20 cellular contexts compared by ENCODE assay signal in genomic region chr10:114426476-114426875, GRCh38. TPM values are rescaled to one million over a fixed set of nuclear protein-coding genes. Genes with fewer than 3 reads are reported as not detected.
DNase-seq lines count a peak whose midpoint lies in the region; ATAC-seq and TF ChIP-seq lines count a peak whose summit lies in the region.
"Had no signal": no experiment of that assay in that cellular context is flagged by ENCODE, and none has a peak within 500 bp of the region (broad histone marks: within the 10 kb centered on the region; RNA-seq: fewer than 3 reads in every experiment).

No MANE protein-coding gene starts in this region.

- in situ Hi-C loops in gastrocnemius medialis (cut with MboI; ENCODE audit: low sequenced_read_pairs in 4 of 4), result no loop called here

- H3K9me3 Mint-ChIP-seq in activated naive CD4-positive, alpha-beta T cell treated with anti-CD3 and anti-CD28 coated beads, Interleukin-2, amount 50 U/mL, for 72 hours, result no peaks in the 10 kb centered on the region
- H3K9me3 Mint-ChIP-seq: IgD-negative memory B cell had no signal

- H3K27ac Mint-ChIP-seq in activated naive CD4-positive, alpha-beta T cell treated with anti-CD3 and anti-CD28 coated beads, Interleukin-2, amount 50 U/mL, for 72 hours, result no peak overlapping the region
- H3K27ac Mint-ChIP-seq: B cell, IgD-negative memory B cell had no signal

- TF ChIP-seq CTCF in left ventricle myocardium inferior (IDR thresholded peaks at IDR 0.05; ENCODE audit: borderline replicate concordance) (no peak), gastrocnemius medialis (IDR thresholded peaks at IDR 0.05 in 4 of 5, conservative IDR thresholded peaks at IDR 0.05 in 1 of 5) (no peak), coronary artery (IDR thresholded peaks at IDR 0.05) (no peak)

- H3K9me3 ChIP-seq in left ventricle myocardium inferior (replicated peaks) (no peaks in the 10 kb centered on the region), right cardiac atrium (ENCODE audit: control insufficient read depth, low read length) (no peaks in the 10 kb centered on the region), gastrocnemius medialis (no peaks in the 10 kb centered on the region)
- H3K9me3 ChIP-seq: A549, MG63 had no signal

- H3K36me3 ChIP-seq in left ventricle myocardium inferior, result no peaks in the 10 kb centered on the region
- H3K36me3 ChIP-seq in gastrocnemius medialis, result no peaks in the 10 kb centered on the region

- WGBS in right cardiac atrium, result 43% methylated on average over 5 of the region's 5 CpGs

- H3K4me1 ChIP-seq in left ventricle myocardium inferior (peaks cover 26% of the 10 kb centered on the region), right cardiac atrium (ENCODE audit: control insufficient read depth, insufficient read depth, low read length) (peaks cover 7% of the 10 kb centered on the region), gastrocnemius medialis (peaks cover 0 to 4% of the 10 kb centered on the region in 2 donors)
- H3K4me1 ChIP-seq: A549 had no signal

- no peak for ATAC-seq in left ventricle myocardium superior
- peak; percentile 29 to 44 for ATAC-seq in right cardiac atrium
- ATAC-seq in gastrocnemius medialis, result no peak
- ATAC-seq in activated naive CD4-positive, alpha-beta T cell treated with anti-CD3 and anti-CD28 coated beads, Interleukin-2, amount 50 U/mL, for 72 hours, result no peak

- intact Hi-C loops in left ventricle myocardium inferior (cut with micrococcal nuclease) (no loop called here), left ventricle myocardium superior (cut with micrococcal nuclease) (no loop called here), right cardiac atrium (cut with DNase I) (loop anchor here in 2 of 4 donors (5.0 to 10.0 kb wide), 2 partner anchors 122 to 124 kb away; no protein-coding TSS in a partner anchor), gastrocnemius medialis (cut with DNase I; ENCODE audit: low total_unique reads) (no loop called here)

- no peak for TF ChIP-seq POLR2A in gastrocnemius medialis (IDR thresholded peaks at IDR 0.05)

- H3K27me3 ChIP-seq in left ventricle myocardium inferior (ENCODE audit: low read depth) (no peaks in the 10 kb centered on the region), right cardiac atrium (ENCODE audit: control insufficient read depth, insufficient read depth) (no peaks in the 10 kb centered on the region), gastrocnemius medialis (no peaks in the 10 kb centered on the region)
- H3K27me3 ChIP-seq: MG63 had no signal

- H3K4me3 ChIP-seq in left ventricle myocardium inferior, result no peak overlapping the region
- H3K4me3 ChIP-seq in right cardiac atrium (ENCODE audit: low read length), result no peak overlapping the region
- H3K4me3 ChIP-seq in gastrocnemius medialis, result no peak overlapping the region
- no peak overlapping the region for H3K4me3 ChIP-seq in coronary artery
- H3K4me3 ChIP-seq: A549, MG63, PC-9 had no signal

- H3K27ac ChIP-seq in left ventricle myocardium inferior (replicated peaks) (peak overlapping the region; percentile 77), right cardiac atrium (ENCODE audit: low read length) (peak overlapping the region; percentile 76), gastrocnemius medialis (peak overlapping the region; percentile 33 to 74 (median 51)), coronary artery (no peak overlapping the region)
- H3K27ac ChIP-seq: A549, PC-9, RWPE1 had no signal

- H3K36me3 Mint-ChIP-seq in activated naive CD4-positive, alpha-beta T cell treated with anti-CD3 and anti-CD28 coated beads, Interleukin-2, amount 50 U/mL, for 72 hours, result peaks cover 0 to 14% of the 10 kb centered on the region in 2 donors
- H3K36me3 Mint-ChIP-seq: CD14-positive monocyte, IgD-negative memory B cell had no signal

- DNase-seq in left ventricle myocardium inferior (no peak), left ventricle myocardium superior (no peak), right cardiac atrium (no peak), gastrocnemius medialis (no peak), putamen (ENCODE audit: low spot score) (no peak), coronary artery (ENCODE audit: low spot score) (no peak), NCI-H2107 (lab: John Stamatoyannopoulos, UW) (no peak)
- no peak for DNase-seq in activated naive CD4-positive, alpha-beta T cell treated with anti-CD3 and anti-CD28 coated beads, Interleukin-2, amount 50 U/mL, for 72 hours (ENCODE audit: low spot score in 2 of 2)
- DNase-seq: H7, MG63, NCI-H1417 treated with DMSO at 0.1 percent for 48 hours, NCI-H187, NCI-H510A, NCI-H748 treated with DMSO at 0.1 percent for 48 hours, PC-9 had no signal

RNA-seq across cellular contexts. Expression of gene AFAP1L2, which starts 22.2 kb away (rescaled TPM):
- total RNA-seq in left ventricle myocardium inferior (7.0 TPM), left ventricle myocardium superior (4.5 TPM), right cardiac atrium (1 to 10 TPM; 5.5 to 7.7 (median 6.3) TPM), gastrocnemius medialis (1 to 10 TPM; 1.3 to 3.5 (median 2.1) TPM)
- polyA plus RNA-seq in right cardiac atrium, result 3.7 TPM
- total RNA-seq in activated naive CD4-positive, alpha-beta T cell treated with anti-CD3 and anti-CD28 coated beads, Interleukin-2, amount 50 U/mL, for 72 hours, result 1 to 10 TPM in 1 of 2 donors, under 1 TPM in 1; 0.98 to 2.7 TPM

Comparison
In these comparisons a context has a peak if more than half of its experiments do, and no peak if none do; other contexts are left out.
1. ATAC-seq: peak in right cardiac atrium (2 of 2); none in left ventricle myocardium superior (single experiment), gastrocnemius medialis (0 of 2) and activated naive CD4-positive, alpha-beta T cell treated with anti-CD3 and anti-CD28 coated beads, Interleukin-2, amount 50 U/mL, for 72 hours (0 of 2).
2. H3K27ac ChIP-seq: peak in left ventricle myocardium inferior (single experiment), right cardiac atrium (single experiment) and gastrocnemius medialis (4 of 4); none in coronary artery (0 of 2).